In the genomic region with DNA sequence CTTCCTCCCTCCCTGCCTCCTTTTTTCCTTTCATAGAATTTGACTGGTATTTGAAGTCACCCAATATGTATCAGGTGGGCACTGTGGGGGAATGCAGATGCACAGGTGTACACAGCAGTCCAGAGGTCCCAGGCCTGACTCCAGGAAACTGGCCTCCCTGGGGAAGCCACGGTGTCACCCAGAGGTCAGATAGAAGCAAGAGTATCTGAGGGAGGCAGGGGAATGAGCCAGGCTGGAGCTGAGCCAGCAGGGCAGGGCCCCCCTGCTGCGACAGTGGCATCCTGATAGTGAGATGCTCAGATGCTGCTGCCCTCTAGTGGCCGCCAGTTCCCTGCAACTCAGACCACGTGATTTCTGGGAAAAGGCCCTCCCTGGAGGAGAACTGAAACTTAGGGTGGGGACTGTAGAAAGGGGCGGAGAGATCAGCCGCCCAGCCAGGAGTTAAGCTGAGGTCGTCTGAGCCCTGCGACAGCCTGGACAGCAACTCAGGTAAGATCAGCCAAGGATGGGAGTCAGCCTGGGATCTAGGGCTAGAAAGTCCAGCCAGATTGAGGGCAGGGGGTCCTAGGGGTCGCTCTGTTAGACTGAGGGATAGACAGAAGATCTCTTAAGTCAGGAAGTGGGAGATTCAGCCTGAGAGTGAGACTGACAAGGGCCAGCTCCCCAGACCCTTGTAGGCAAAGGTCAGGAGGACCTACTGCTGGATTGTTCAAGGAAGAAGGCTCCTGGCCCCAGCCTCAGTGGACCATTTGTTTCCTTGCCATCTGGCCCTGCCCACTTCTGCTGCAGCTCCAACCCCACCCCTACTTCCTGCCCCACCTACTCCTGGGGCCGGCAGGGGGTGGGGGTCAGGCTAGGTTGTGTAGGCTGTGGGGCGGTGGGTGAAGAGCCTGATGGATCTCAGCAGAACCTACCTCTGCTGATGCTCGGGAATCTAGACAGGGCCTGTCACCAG, we compare ENCODE assay signal across 1 cellular context.
TF ChIP-seq lines count a peak whose summit lies in the region.

A gene with protein sequence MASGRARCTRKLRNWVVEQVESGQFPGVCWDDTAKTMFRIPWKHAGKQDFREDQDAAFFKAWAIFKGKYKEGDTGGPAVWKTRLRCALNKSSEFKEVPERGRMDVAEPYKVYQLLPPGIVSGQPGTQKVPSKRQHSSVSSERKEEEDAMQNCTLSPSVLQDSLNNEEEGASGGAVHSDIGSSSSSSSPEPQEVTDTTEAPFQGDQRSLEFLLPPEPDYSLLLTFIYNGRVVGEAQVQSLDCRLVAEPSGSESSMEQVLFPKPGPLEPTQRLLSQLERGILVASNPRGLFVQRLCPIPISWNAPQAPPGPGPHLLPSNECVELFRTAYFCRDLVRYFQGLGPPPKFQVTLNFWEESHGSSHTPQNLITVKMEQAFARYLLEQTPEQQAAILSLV (plus strand): TSS at position 416 of the 955 bp plus-strand sequence. CDS start 880 bp downstream, outside the sequence.

TF ChIP-seq in HepG2, 621 proteins besides CTCF, POLR2A, EP300 and RAD21 (continued from another document and continues in another):
- TF ChIP-seq, protein P1, sequence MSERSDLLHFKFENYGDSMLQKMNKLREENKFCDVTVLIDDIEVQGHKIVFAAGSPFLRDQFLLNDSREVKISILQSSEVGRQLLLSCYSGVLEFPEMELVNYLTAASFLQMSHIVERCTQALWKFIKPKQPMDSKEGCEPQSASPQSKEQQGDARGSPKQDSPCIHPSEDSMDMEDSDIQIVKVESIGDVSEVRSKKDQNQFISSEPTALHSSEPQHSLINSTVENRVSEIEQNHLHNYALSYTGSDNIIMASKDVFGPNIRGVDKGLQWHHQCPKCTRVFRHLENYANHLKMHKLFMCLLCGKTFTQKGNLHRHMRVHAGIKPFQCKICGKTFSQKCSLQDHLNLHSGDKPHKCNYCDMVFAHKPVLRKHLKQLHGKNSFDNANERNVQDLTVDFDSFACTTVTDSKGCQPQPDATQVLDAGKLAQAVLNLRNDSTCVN (CRISPR knock-in tag; IDR thresholded peaks at IDR 0.05; ENCODE audit: borderline replicate concordance), result peak; percentile 89
- TF ChIP-seq ZNF552 (CRISPR knock-in tag; IDR thresholded peaks at IDR 0.05; ENCODE audit: borderline replicate concordance), result peak; percentile 99
- peak; percentile 99 for TF ChIP-seq ZNF891 (CRISPR knock-in tag; IDR thresholded peaks at IDR 0.05)
- peak; percentile 90; the same call in 1 of the 2 replicates for TF ChIP-seq PRMT3 (CRISPR knock-in tag; IDR thresholded peaks at IDR 0.05; ENCODE audit: borderline replicate concordance, low read depth)
- TF ChIP-seq, protein P2, sequence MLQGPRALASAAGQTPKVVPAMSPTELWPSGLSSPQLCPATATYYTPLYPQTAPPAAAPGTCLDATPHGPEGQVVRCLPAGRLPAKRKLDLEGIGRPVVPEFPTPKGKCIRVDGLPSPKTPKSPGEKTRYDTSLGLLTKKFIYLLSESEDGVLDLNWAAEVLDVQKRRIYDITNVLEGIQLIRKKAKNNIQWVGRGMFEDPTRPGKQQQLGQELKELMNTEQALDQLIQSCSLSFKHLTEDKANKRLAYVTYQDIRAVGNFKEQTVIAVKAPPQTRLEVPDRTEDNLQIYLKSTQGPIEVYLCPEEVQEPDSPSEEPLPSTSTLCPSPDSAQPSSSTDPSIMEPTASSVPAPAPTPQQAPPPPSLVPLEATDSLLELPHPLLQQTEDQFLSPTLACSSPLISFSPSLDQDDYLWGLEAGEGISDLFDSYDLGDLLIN (CRISPR knock-in tag; IDR thresholded peaks at IDR 0.05; ENCODE audit: borderline replicate concordance), result peak; percentile 94
- TF ChIP-seq, protein P3, sequence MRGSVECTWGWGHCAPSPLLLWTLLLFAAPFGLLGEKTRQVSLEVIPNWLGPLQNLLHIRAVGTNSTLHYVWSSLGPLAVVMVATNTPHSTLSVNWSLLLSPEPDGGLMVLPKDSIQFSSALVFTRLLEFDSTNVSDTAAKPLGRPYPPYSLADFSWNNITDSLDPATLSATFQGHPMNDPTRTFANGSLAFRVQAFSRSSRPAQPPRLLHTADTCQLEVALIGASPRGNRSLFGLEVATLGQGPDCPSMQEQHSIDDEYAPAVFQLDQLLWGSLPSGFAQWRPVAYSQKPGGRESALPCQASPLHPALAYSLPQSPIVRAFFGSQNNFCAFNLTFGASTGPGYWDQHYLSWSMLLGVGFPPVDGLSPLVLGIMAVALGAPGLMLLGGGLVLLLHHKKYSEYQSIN (CRISPR knock-in tag; IDR thresholded peaks at IDR 0.05; ENCODE audit: borderline replicate concordance), result no peak
- no peak for TF ChIP-seq ZNF674 (CRISPR knock-in tag; IDR thresholded peaks at IDR 0.05; ENCODE audit: low read depth)
- TF ChIP-seq, protein P4, sequence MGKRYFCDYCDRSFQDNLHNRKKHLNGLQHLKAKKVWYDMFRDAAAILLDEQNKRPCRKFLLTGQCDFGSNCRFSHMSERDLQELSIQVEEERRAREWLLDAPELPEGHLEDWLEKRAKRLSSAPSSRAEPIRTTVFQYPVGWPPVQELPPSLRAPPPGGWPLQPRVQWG (CRISPR knock-in tag; IDR thresholded peaks at IDR 0.05; ENCODE audit: borderline replicate concordance, low read depth), result no peak
- peak; percentile 55; the same call in 1 of the 2 replicates for TF ChIP-seq GPN1 (CRISPR knock-in tag; IDR thresholded peaks at IDR 0.05; ENCODE audit: borderline replicate concordance)
- TF ChIP-seq HOXD1 (CRISPR knock-in tag; IDR thresholded peaks at IDR 0.05), result peak; percentile 96
- TF ChIP-seq ZBTB3 (CRISPR knock-in tag; IDR thresholded peaks at IDR 0.05; ENCODE audit: borderline replicate concordance, low read depth), result no peak; the same call in 1 of the 2 replicates
- TF ChIP-seq, protein P5, sequence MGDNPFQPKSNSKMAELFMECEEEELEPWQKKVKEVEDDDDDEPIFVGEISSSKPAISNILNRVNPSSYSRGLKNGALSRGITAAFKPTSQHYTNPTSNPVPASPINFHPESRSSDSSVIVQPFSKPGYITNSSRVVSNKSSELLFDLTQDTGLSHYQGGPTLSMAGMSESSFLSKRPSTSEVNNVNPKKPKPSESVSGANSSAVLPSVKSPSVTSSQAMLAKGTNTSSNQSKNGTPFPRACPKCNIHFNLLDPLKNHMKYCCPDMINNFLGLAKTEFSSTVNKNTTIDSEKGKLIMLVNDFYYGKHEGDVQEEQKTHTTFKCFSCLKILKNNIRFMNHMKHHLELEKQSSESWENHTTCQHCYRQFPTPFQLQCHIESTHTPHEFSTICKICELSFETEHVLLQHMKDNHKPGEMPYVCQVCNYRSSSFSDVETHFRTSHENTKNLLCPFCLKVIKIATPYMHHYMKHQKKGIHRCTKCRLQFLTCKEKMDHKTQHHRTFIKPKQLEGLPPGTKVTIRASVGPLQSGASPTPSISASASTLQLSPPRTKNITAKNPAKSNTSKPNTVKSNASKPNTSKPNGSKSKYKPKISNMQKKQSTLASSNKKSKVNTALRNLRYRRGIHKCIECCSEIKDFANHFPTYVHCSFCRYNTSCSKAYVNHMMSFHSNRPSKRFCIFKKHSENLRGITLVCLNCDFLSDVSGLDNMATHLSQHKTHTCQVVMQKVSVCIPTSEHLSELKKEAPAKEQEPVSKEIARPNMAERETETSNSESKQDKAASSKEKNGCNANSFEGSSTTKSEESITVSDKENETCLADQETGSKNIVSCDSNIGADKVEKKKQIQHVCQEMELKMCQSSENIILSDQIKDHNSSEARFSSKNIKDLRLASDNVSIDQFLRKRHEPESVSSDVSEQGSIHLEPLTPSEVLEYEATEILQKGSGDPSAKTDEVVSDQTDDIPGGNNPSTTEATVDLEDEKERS (CRISPR knock-in tag; IDR thresholded peaks at IDR 0.05), result peak; percentile 97
- TF ChIP-seq ARNTL (CRISPR knock-in tag; IDR thresholded peaks at IDR 0.05), result peak; percentile 94
- peak; percentile 97 for TF ChIP-seq TEAD3 (CRISPR knock-in tag; optimal IDR thresholded peaks at IDR 0.05; ENCODE audit: borderline replicate concordance)
- TF ChIP-seq MXI1 (IDR thresholded peaks at IDR 0.05; ENCODE audit: borderline replicate concordance, low read depth, low read length), result peak; percentile 99
- TF ChIP-seq, protein P6, sequence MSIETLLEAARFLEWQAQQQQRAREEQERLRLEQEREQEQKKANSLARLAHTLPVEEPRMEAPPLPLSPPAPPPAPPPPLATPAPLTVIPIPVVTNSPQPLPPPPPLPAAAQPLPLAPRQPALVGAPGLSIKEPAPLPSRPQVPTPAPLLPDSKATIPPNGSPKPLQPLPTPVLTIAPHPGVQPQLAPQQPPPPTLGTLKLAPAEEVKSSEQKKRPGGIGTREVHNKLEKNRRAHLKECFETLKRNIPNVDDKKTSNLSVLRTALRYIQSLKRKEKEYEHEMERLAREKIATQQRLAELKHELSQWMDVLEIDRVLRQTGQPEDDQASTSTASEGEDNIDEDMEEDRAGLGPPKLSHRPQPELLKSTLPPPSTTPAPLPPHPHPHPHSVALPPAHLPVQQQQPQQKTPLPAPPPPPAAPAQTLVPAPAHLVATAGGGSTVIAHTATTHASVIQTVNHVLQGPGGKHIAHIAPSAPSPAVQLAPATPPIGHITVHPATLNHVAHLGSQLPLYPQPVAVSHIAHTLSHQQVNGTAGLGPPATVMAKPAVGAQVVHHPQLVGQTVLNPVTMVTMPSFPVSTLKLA (IDR thresholded peaks at IDR 0.05), result peak; percentile 83
- TF ChIP-seq, protein P7, sequence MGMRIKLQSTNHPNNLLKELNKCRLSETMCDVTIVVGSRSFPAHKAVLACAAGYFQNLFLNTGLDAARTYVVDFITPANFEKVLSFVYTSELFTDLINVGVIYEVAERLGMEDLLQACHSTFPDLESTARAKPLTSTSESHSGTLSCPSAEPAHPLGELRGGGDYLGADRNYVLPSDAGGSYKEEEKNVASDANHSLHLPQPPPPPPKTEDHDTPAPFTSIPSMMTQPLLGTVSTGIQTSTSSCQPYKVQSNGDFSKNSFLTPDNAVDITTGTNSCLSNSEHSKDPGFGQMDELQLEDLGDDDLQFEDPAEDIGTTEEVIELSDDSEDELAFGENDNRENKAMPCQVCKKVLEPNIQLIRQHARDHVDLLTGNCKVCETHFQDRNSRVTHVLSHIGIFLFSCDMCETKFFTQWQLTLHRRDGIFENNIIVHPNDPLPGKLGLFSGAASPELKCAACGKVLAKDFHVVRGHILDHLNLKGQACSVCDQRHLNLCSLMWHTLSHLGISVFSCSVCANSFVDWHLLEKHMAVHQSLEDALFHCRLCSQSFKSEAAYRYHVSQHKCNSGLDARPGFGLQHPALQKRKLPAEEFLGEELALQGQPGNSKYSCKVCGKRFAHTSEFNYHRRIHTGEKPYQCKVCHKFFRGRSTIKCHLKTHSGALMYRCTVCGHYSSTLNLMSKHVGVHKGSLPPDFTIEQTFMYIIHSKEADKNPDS (CRISPR knock-in tag; IDR thresholded peaks at IDR 0.05), result peak; percentile 17; the same call in 1 of the 2 replicates
- TF ChIP-seq MYC (CRISPR knock-in tag; IDR thresholded peaks at IDR 0.05; ENCODE audit: borderline replicate concordance), result peak; percentile 99
- no peak for TF ChIP-seq MBNL3 (CRISPR knock-in tag; conservative IDR thresholded peaks at IDR 0.05)
- TF ChIP-seq SRSF4 (IDR thresholded peaks at IDR 0.05; ENCODE audit: low read depth, low read length, poor library complexity, severe bottlenecking), result no peak
- TF ChIP-seq, protein P8, sequence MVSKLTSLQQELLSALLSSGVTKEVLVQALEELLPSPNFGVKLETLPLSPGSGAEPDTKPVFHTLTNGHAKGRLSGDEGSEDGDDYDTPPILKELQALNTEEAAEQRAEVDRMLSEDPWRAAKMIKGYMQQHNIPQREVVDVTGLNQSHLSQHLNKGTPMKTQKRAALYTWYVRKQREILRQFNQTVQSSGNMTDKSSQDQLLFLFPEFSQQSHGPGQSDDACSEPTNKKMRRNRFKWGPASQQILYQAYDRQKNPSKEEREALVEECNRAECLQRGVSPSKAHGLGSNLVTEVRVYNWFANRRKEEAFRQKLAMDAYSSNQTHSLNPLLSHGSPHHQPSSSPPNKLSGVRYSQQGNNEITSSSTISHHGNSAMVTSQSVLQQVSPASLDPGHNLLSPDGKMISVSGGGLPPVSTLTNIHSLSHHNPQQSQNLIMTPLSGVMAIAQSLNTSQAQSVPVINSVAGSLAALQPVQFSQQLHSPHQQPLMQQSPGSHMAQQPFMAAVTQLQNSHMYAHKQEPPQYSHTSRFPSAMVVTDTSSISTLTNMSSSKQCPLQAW (CRISPR knock-in tag; IDR thresholded peaks at IDR 0.05), result peak; percentile 99
- TF ChIP-seq, protein P9, sequence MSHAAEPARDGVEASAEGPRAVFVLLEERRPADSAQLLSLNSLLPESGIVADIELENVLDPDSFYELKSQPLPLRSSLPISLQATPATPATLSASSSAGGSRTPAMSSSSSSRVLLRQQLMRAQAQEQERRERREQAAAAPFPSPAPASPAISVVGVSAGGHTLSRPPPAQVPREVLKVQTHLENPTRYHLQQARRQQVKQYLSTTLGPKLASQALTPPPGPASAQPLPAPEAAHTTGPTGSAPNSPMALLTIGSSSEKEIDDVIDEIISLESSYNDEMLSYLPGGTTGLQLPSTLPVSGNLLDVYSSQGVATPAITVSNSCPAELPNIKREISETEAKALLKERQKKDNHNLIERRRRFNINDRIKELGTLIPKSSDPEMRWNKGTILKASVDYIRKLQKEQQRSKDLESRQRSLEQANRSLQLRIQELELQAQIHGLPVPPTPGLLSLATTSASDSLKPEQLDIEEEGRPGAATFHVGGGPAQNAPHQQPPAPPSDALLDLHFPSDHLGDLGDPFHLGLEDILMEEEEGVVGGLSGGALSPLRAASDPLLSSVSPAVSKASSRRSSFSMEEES (CRISPR knock-in tag; IDR thresholded peaks at IDR 0.05), result peak; percentile 100
- TF ChIP-seq SMYD3 (CRISPR knock-in tag; IDR thresholded peaks at IDR 0.05), result peak; percentile 80
